10 cellular contexts compared by ENCODE assay signal in the genomic region with DNA sequence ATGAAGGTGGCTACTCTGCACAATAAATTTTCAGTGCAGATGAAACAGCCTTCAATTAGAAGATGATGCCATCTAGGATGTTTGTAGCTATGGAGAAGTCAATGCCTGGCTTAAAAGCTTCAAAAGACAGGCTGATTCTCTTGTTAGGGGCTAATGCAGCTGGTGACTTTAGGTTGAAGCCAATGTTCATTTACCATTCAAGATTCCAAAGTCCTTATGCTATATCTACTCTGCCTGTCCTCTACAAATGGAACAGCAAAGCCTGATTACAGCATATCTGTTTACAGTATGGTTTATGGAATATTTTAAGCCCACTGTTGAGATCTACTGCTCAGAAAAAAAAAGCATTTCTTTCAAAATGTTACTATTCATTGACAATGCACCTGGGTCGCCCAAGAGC.
"Had no signal": no experiment of that assay in that cellular context is flagged by ENCODE, and none has a peak within 500 bp of the region (broad histone marks: within the 10 kb centered on the region; RNA-seq: fewer than 3 reads in every experiment).

No MANE protein-coding gene starts in this region.

- H3K9ac ChIP-seq: GM23248 had no signal

- H2AFZ ChIP-seq: GM23248, GM23338 had no signal

- H3K9me3 ChIP-seq: HAP-1 had no signal

- H3K27ac ChIP-seq: GM23248 had no signal

- H3K4me3 Mint-ChIP-seq: GM23338, H9, HFFc6 had no signal

- H3K4me3 ChIP-seq: GM23248, GM23338, HAP-1 had no signal

- H3K27ac Mint-ChIP-seq: GM23338, H9, HFFc6 had no signal

- H3K9me3 Mint-ChIP-seq: GM23338, H9 had no signal

- H3K4me1 ChIP-seq: HAP-1 had no signal

- H3K4me2 ChIP-seq: GM23338 had no signal

- ATAC-seq: GM23338, HCT116 had no signal

- DNase-seq: GM23248, GOT3, H9, HCEC 1CT, HFFc6 had no signal

- H3K36me3 ChIP-seq: HAP-1 had no signal

- FAIRE-seq: H1, H54 had no signal
